ENCODE assay signal across 13 cellular contexts in the genomic region with DNA sequence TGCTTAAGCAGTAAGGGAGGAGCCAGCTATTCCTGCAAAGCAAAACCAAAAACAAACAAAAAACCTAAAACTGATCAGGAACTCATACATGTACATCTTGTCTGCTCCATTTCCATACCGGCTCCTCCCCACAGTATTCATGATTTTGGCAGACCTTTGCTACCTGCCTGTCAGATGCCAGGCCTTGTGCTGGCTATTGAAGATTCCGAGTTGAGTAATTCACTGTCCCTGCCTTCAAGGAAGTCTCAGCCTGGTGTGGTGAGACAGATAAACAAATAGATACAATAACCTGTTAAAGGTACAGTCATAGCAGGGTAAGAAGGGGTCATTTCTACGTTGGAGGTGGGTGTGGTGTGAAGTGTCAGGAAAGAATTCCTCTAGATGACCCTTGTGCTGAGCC. TPM values are rescaled to one million over a fixed set of nuclear protein-coding genes. Genes with fewer than 3 reads are reported as not detected.
DNase-seq lines count a peak whose midpoint lies in the region; ATAC-seq and TF ChIP-seq lines count a peak whose summit lies in the region.
"Had no signal": no experiment of that assay in that cellular context is flagged by ENCODE, and none has a peak within 500 bp of the region (broad histone marks: within the 10 kb centered on the region; RNA-seq: fewer than 3 reads in every experiment).

No MANE protein-coding gene starts in this region.

- intact Hi-C loops in activated CD4-positive, alpha-beta memory T cell treated with anti-CD3 and anti-CD28 coated beads for 36 hours (cut with micrococcal nuclease) = no loop called here
- intact Hi-C loops in activated naive CD4-positive, alpha-beta T cell treated with anti-CD3 and anti-CD28 coated beads for 36 hours (cut with micrococcal nuclease) = no loop called here

- no peak for TF ChIP-seq POLR2A in gastroesophageal sphincter (IDR thresholded peaks at IDR 0.05)

- H3K27ac ChIP-seq in smooth muscle cell (ENCODE audit: low read depth) (peak overlapping the region; percentile 84), gastroesophageal sphincter (peak overlapping the region in 2 of 4 donors; percentile 25 to 39)

- no peak for ATAC-seq in gastroesophageal sphincter
- no peak for ATAC-seq in GM19351 (IDR thresholded peaks at IDR 0.05; ENCODE audit: unreplicated experiment)
- ATAC-seq: SK-N-SH treated with all-trans-retinoic acid at 6 μM for 48 hours had no signal

- H3K27me3 ChIP-seq in smooth muscle cell (ENCODE audit: low read depth) = no peaks in the 10 kb centered on the region
- H3K27me3 ChIP-seq in gastroesophageal sphincter = no peaks in the 10 kb centered on the region

- no peak overlapping the region for H2AFZ ChIP-seq in smooth muscle cell (ENCODE audit: low read depth)

- no peaks in the 10 kb centered on the region for H3K36me3 ChIP-seq in smooth muscle cell (ENCODE audit: low read depth)
- H3K36me3 ChIP-seq in gastroesophageal sphincter = peaks cover 0 to 3% of the 10 kb centered on the region in 2 donors

- no peak overlapping the region for H3K4me3 Mint-ChIP-seq in activated CD4-positive, alpha-beta memory T cell treated with anti-CD3 and anti-CD28 coated beads for 36 hours
- H3K4me3 Mint-ChIP-seq in activated naive CD4-positive, alpha-beta T cell treated with anti-CD3 and anti-CD28 coated beads for 36 hours = no peak overlapping the region

- peak; percentile 30 for DNase-seq in SIG-M5 treated with dmso at 0.1 percent for 504 hours (lab: John Stamatoyannopoulos, UW; ENCODE audit: unreplicated experiment)
- no peak for DNase-seq in SIG-M5 (lab: John Stamatoyannopoulos, UW)
- DNase-seq in activated CD4-positive, alpha-beta memory T cell treated with anti-CD3 and anti-CD28 coated beads for 36 hours = no peak
- DNase-seq in kidney glomerular epithelial cell (lab: John Stamatoyannopoulos, UW) = peak; percentile 18
- DNase-seq in smooth muscle cell (lab: John Stamatoyannopoulos, UW; ENCODE audit: unreplicated experiment) = no peak
- no peak for DNase-seq in activated naive CD4-positive, alpha-beta T cell treated with anti-CD3 and anti-CD28 coated beads for 36 hours
- DNase-seq: GF-D8; GOT3; MM.1S; stimulated activated naive CD4-positive, alpha-beta T cell treated with Interleukin-2 at 50 U/mL for 16 hours had no signal

- peaks cover 79% of the 10 kb centered on the region for H4K20me1 ChIP-seq in smooth muscle cell (ENCODE audit: low read depth)

- H3K4me3 ChIP-seq in smooth muscle cell (no peak overlapping the region), gastroesophageal sphincter (no peak overlapping the region)

- peak overlapping the region; percentile 68 for H3K27ac Mint-ChIP-seq in activated CD4-positive, alpha-beta memory T cell treated with anti-CD3 and anti-CD28 coated beads for 36 hours
- no peak overlapping the region for H3K27ac Mint-ChIP-seq in activated naive CD4-positive, alpha-beta T cell treated with anti-CD3 and anti-CD28 coated beads for 36 hours

- no peak for TF ChIP-seq EP300 in gastroesophageal sphincter (IDR thresholded peaks at IDR 0.05)

- H3F3A ChIP-seq in smooth muscle cell (ENCODE audit: low read depth) = peaks cover 18% of the 10 kb centered on the region

- H3K9me3 Mint-ChIP-seq in activated CD4-positive, alpha-beta memory T cell treated with anti-CD3 and anti-CD28 coated beads for 36 hours = no peaks in the 10 kb centered on the region
- no peaks in the 10 kb centered on the region for H3K9me3 Mint-ChIP-seq in activated naive CD4-positive, alpha-beta T cell treated with anti-CD3 and anti-CD28 coated beads for 36 hours

- TF ChIP-seq CTCF in smooth muscle cell (IDR thresholded peaks at IDR 0.05; ENCODE audit: borderline replicate concordance, insufficient read depth, poor library complexity, severe bottlenecking) (no peak), gastroesophageal sphincter (IDR thresholded peaks at IDR 0.05) (no peak)

- no peak overlapping the region for H3K9ac ChIP-seq in smooth muscle cell (ENCODE audit: low read depth)

- H3K4me2 ChIP-seq in smooth muscle cell = peak overlapping the region; percentile 71

- peaks cover 91% of the 10 kb centered on the region for H3K4me1 Mint-ChIP-seq in activated CD4-positive, alpha-beta memory T cell treated with anti-CD3 and anti-CD28 coated beads for 36 hours (ENCODE audit: low read depth)
- peaks cover 79% of the 10 kb centered on the region for H3K4me1 Mint-ChIP-seq in activated naive CD4-positive, alpha-beta T cell treated with anti-CD3 and anti-CD28 coated beads for 36 hours (ENCODE audit: low read depth)

- H3K79me2 ChIP-seq in smooth muscle cell (ENCODE audit: low read depth) = peaks cover 78% of the 10 kb centered on the region

- H3K4me1 ChIP-seq in smooth muscle cell (ENCODE audit: low read depth) (peaks cover 50% of the 10 kb centered on the region), gastroesophageal sphincter (peaks cover 23 to 94% (median 63%) of the 10 kb centered on the region in 3 donors)

- CTCF ChIA-PET in activated CD4-positive, alpha-beta memory T cell treated with anti-CD3 and anti-CD28 coated beads for 36 hours (lab: Charles Lee) = interaction anchor here (1.8 kb wide), 1 partner anchor 45 kb away, joined by 4 read pairs; no protein-coding TSS in a partner anchor
- CTCF ChIA-PET in activated naive CD4-positive, alpha-beta T cell treated with anti-CD3 and anti-CD28 coated beads for 36 hours (lab: Charles Lee) = interaction anchor here (0.6 to 1.0 kb wide), 2 partner anchors 10 to 41 kb away, joined by 3 read pairs; no protein-coding TSS in a partner anchor

- H3K27me3 Mint-ChIP-seq in activated CD4-positive, alpha-beta memory T cell treated with anti-CD3 and anti-CD28 coated beads for 36 hours = no peaks in the 10 kb centered on the region
- no peaks in the 10 kb centered on the region for H3K27me3 Mint-ChIP-seq in activated naive CD4-positive, alpha-beta T cell treated with anti-CD3 and anti-CD28 coated beads for 36 hours (ENCODE audit: low read depth)

- H3K9me3 ChIP-seq in smooth muscle cell (replicated peaks; ENCODE audit: low read depth) (no peaks in the 10 kb centered on the region), gastroesophageal sphincter (no peaks in the 10 kb centered on the region)

- WGBS in smooth muscle cell (ENCODE audit: low lambda C conversion rate) = 77% methylated on average over 3 of the region's 3 CpGs
- 44 to 92% methylated on average over 3 of the region's 3 CpGs for WGBS in gastroesophageal sphincter (ENCODE audit: low coverage in 1 of 2), 2 donors

- peaks cover 12% of the 10 kb centered on the region for H3K36me3 Mint-ChIP-seq in activated CD4-positive, alpha-beta memory T cell treated with anti-CD3 and anti-CD28 coated beads for 36 hours
- H3K36me3 Mint-ChIP-seq in activated naive CD4-positive, alpha-beta T cell treated with anti-CD3 and anti-CD28 coated beads for 36 hours (ENCODE audit: low read depth) = peaks cover 28% of the 10 kb centered on the region

- POLR2A ChIA-PET in activated CD4-positive, alpha-beta memory T cell treated with anti-CD3 and anti-CD28 coated beads for 36 hours (lab: Charles Lee) = no interaction called here

RNA-seq across cellular contexts. Expression of a gene that starts 42.7 kb away (rescaled TPM):
- total RNA-seq in activated CD4-positive, alpha-beta memory T cell treated with anti-CD3 and anti-CD28 coated beads for 36 hours = 10 to 100 TPM; 69.9 to 72.2 TPM
- total RNA-seq in smooth muscle cell (20.3 and 25.9 TPM in 2 replicates), gastroesophageal sphincter (10 to 100 TPM; 24.4 to 40.6 (median 38.5) TPM)
- 14.4 and 15.8 TPM in 2 replicates for polyA plus RNA-seq in smooth muscle cell
- 10 to 100 TPM; 66.6 to 69.7 TPM for total RNA-seq in activated naive CD4-positive, alpha-beta T cell treated with anti-CD3 and anti-CD28 coated beads for 36 hours

Comparison
In these comparisons a context has a peak if more than half of its experiments do, and no peak if none do; other contexts are left out.
1. DNase-seq: peak in SIG-M5 treated with dmso at 0.1 percent for 504 hours (single experiment) and kidney glomerular epithelial cell (single experiment); none in SIG-M5 (single experiment), activated CD4-positive, alpha-beta memory T cell treated with anti-CD3 and anti-CD28 coated beads for 36 hours (single experiment), smooth muscle cell (single experiment) and activated naive CD4-positive, alpha-beta T cell treated with anti-CD3 and anti-CD28 coated beads for 36 hours (single experiment).